Comparison of ENCODE assay signal across 1 cellular context in the genomic region with DNA sequence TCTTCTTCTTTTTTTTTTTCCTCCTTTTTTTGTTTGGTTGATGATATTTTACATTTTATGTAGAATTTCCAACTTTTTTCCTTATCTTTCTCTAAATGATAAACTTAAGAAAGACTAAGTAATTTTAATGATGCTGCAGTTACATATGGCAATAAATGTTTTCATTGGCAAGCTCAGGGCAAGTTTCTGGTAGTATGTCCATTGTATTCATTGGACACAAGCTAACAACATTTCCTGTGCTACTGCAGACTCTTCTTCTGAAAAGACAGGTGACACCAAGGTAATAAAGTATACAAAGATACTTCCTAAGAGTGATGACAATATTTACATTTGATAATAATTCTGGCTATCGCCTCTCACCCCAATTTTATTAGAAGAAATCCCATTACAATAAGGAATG.
TF ChIP-seq lines count a peak whose summit lies in the region.

No MANE protein-coding gene starts in this region.

TF ChIP-seq in endothelial cell of umbilical vein, 7 proteins besides CTCF, POLR2A, EP300 and RAD21 (continued from another document):
- TF ChIP-seq, protein P1, sequence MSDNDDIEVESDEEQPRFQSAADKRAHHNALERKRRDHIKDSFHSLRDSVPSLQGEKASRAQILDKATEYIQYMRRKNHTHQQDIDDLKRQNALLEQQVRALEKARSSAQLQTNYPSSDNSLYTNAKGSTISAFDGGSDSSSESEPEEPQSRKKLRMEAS (IDR thresholded peaks at IDR 0.05; ENCODE audit: insufficient read depth, insufficient read length) = no peak
- no peak for TF ChIP-seq JUN (IDR thresholded peaks at IDR 0.05; ENCODE audit: borderline replicate concordance, insufficient read depth, insufficient read length, low read depth)
- TF ChIP-seq GATA2 (IDR thresholded peaks at IDR 0.05; ENCODE audit: insufficient read depth, insufficient read length, low read depth, low read length) = no peak
